ENCODE assay signal across 15 cellular contexts in genomic region chr2:191835539-191836350, GRCh38. TPM values are rescaled to one million over a fixed set of nuclear protein-coding genes. Genes with fewer than 3 reads are reported as not detected.
DNase-seq lines count a peak whose midpoint lies in the region; TF ChIP-seq lines count a peak whose summit lies in the region.
"Had no signal": no experiment of that assay in that cellular context is flagged by ENCODE, and none has a peak within 500 bp of the region (broad histone marks: within the 10 kb centered on the region; RNA-seq: fewer than 3 reads in every experiment).

No MANE protein-coding gene starts in this region.

- no peak for DNase-seq in CD8-positive, alpha-beta memory T cell
- DNase-seq in LHCN-M2 (ENCODE audit: low read depth) (peak; percentile 27), astrocyte of the hippocampus (ENCODE audit: low read depth, low spot score) (peak; percentile 13), iPS DF 19.7 (ENCODE audit: low read depth, low spot score) (peak; percentile 40), Peyer's patch (no peak), hypothalamus (lab: John Stamatoyannopoulos, UW) (no peak), T-helper 2 cell (no peak)
- no peak for DNase-seq in stimulated activated naive CD4-positive, alpha-beta T cell (lab: John Stamatoyannopoulos, UW)
- DNase-seq: activated naive CD4-positive, alpha-beta T cell treated with anti-CD3 and anti-CD28 coated beads for 36 hours; NCI-H187 treated with DMSO at 0.1 percent for 48 hours; NCI-H69; SHP77 treated with DMSO at 0.1 percent for 48 hours; upper lobe of right lung had no signal

- CTCF ChIA-PET in CD8-positive, alpha-beta memory T cell (lab: Charles Lee) = no interaction called here

- no peak for TF ChIP-seq CTCF in Peyer's patch (IDR thresholded peaks at IDR 0.05)

- H3K36me3 ChIP-seq in CD8-positive, alpha-beta memory T cell (ENCODE audit: insufficient read depth, low read length) = no peaks in the 10 kb centered on the region
- H3K36me3 ChIP-seq in Peyer's patch = no peaks in the 10 kb centered on the region

- H3K4me3 Mint-ChIP-seq in CD8-positive, alpha-beta memory T cell = no peak overlapping the region
- H3K4me3 Mint-ChIP-seq: activated naive CD4-positive, alpha-beta T cell treated with anti-CD3 and anti-CD28 coated beads for 36 hours had no signal

- H3K27ac ChIP-seq in CD8-positive, alpha-beta memory T cell (ENCODE audit: low read depth, low read length) = peak overlapping the region; percentile 66
- H3K27ac ChIP-seq in Peyer's patch = no peak overlapping the region
- H3K27ac ChIP-seq: KMS-11 had no signal

- TF ChIP-seq POLR2A in Peyer's patch (IDR thresholded peaks at IDR 0.05) = no peak

- no peaks in the 10 kb centered on the region for H3K4me1 Mint-ChIP-seq in CD8-positive, alpha-beta memory T cell

- peaks cover 5 to 49% of the 10 kb centered on the region in 2 donors for H3K27me3 Mint-ChIP-seq in CD8-positive, alpha-beta memory T cell

- no peak overlapping the region for H3K27ac Mint-ChIP-seq in CD8-positive, alpha-beta memory T cell
- H3K27ac Mint-ChIP-seq: activated naive CD4-positive, alpha-beta T cell treated with anti-CD3 and anti-CD28 coated beads for 36 hours had no signal

- no peaks in the 10 kb centered on the region for H3K36me3 Mint-ChIP-seq in CD8-positive, alpha-beta memory T cell

- no peaks in the 10 kb centered on the region for H3K4me1 ChIP-seq in CD8-positive, alpha-beta memory T cell (ENCODE audit: insufficient read depth, low read length)
- H3K4me1 ChIP-seq in Peyer's patch = no peaks in the 10 kb centered on the region

- H3K27me3 ChIP-seq in CD8-positive, alpha-beta memory T cell (ENCODE audit: insufficient read depth, low read length, poor library complexity, severe bottlenecking) = no peaks in the 10 kb centered on the region
- no peaks in the 10 kb centered on the region for H3K27me3 ChIP-seq in Peyer's patch
- H3K27me3 ChIP-seq: esophagus muscularis mucosa, upper lobe of right lung had no signal

- H3K4me3 ChIP-seq in CD8-positive, alpha-beta memory T cell (ENCODE audit: low read length) = no peak overlapping the region
- no peak overlapping the region for H3K4me3 ChIP-seq in Peyer's patch
- H3K4me3 ChIP-seq: esophagus muscularis mucosa, upper lobe of right lung had no signal

- no peaks in the 10 kb centered on the region for H3K9me3 Mint-ChIP-seq in CD8-positive, alpha-beta memory T cell
- H3K9me3 Mint-ChIP-seq: activated naive CD4-positive, alpha-beta T cell treated with anti-CD3 and anti-CD28 coated beads for 36 hours had no signal

- POLR2A ChIA-PET in CD8-positive, alpha-beta memory T cell (lab: Charles Lee) = no interaction called here

- H3K9me3 ChIP-seq in CD8-positive, alpha-beta memory T cell (ENCODE audit: low read length) = no peaks in the 10 kb centered on the region
- no peaks in the 10 kb centered on the region for H3K9me3 ChIP-seq in Peyer's patch
- H3K9me3 ChIP-seq: esophagus muscularis mucosa, upper lobe of right lung had no signal

RNA-seq across cellular contexts. Expression of gene CAVIN2, which starts 11.1 kb away (rescaled TPM):
- not detected for total RNA-seq in CD8-positive, alpha-beta memory T cell
- not detected for polyA plus RNA-seq in CD8-positive, alpha-beta memory T cell
- total RNA-seq in LHCN-M2 (2014; rRNA removed) = 388 and 506 TPM in 2 replicates
- 228 TPM for polyA plus RNA-seq in LHCN-M2 (2012)
- 10 to 100 TPM in 3 of 4 donors, 1 to 10 TPM in 1; 7.9 to 49.5 (median 15.2) TPM for total RNA-seq in Peyer's patch
- total RNA-seq: activated naive CD4-positive, alpha-beta T cell treated with anti-CD3 and anti-CD28 coated beads for 36 hours had no signal

Comparison
In these comparisons a context has a peak if more than half of its experiments do, and no peak if none do; other contexts are left out.
1. DNase-seq: peak in LHCN-M2 (single experiment), astrocyte of the hippocampus (single experiment) and iPS DF 19.7 (single experiment); none in CD8-positive, alpha-beta memory T cell (0 of 5), Peyer's patch (0 of 3), hypothalamus (0 of 51), T-helper 2 cell (0 of 5) and stimulated activated naive CD4-positive, alpha-beta T cell (0 of 6).